Comparison of ENCODE assay signal across 21 cellular contexts in genomic region chr15:90582553-90582952, GRCh38. TPM values are rescaled to one million over a fixed set of nuclear protein-coding genes. Genes with fewer than 3 reads are reported as not detected.
DNase-seq lines count a peak whose midpoint lies in the region; ATAC-seq and TF ChIP-seq lines count a peak whose summit lies in the region.
"Had no signal": no experiment of that assay in that cellular context is flagged by ENCODE, and none has a peak within 500 bp of the region (broad histone marks: within the 10 kb centered on the region; RNA-seq: fewer than 3 reads in every experiment).

No MANE protein-coding gene starts in this region.

- DNase-seq in AG10803 (ENCODE audit: low read depth): peak; percentile 25
- no peak for DNase-seq in CD4-positive, CD25-positive, alpha-beta regulatory T cell
- DNase-seq in T-helper 17 cell: no peak
- DNase-seq in mesothelial cell of epicardium (ENCODE audit: low spot score in 2 of 2, unreplicated experiment in 2 of 2): no peak
- DNase-seq in NK-92 treated with Interleukin-12 subunit alpha and Interleukin-12 subunit beta, amount 100 ng/mL, for 24 hours (lab: John Stamatoyannopoulos, UW): no peak
- DNase-seq in colonic mucosa: no peak
- DNase-seq in RPMI8226: no peak
- DNase-seq: activated CD4-positive, alpha-beta memory T cell treated with anti-CD3 and anti-CD28 coated beads, Interleukin-2, amount 10 ng/mL, durations not matched to agents 7 days and 5 days; activated T-cell treated with anti-CD3 and anti-CD28 coated beads, Interleukin-2, amount 50 U/mL, for 72 hours; effector CD4-positive, alpha-beta T cell; HCEC 1CT; left cardiac atrium; NCI-H1417; NCI-H526 treated with DMSO at 0.1 percent for 48 hours; SHP77 treated with DMSO at 0.1 percent for 48 hours; stimulated activated CD4-positive, alpha-beta T cell treated with anti-CD3 and anti-CD28 coated beads, Interleukin-12 subunit alpha, Interleukin-12 subunit beta, amount 100 ng/mL, for 4 hours; transverse colon had no signal

- H3K4me1 ChIP-seq in CD4-positive, CD25-positive, alpha-beta regulatory T cell (ENCODE audit: control insufficient read depth, insufficient read depth, low read length, poor library complexity, severe bottlenecking): peaks cover 47% of the 10 kb centered on the region
- no peaks in the 10 kb centered on the region for H3K4me1 ChIP-seq in colonic mucosa

- peak overlapping the region in 3 of 4 donors; percentile 48 to 85 (median 78) for H3K4me3 Mint-ChIP-seq in CD4-positive, CD25-positive, alpha-beta regulatory T cell
- H3K4me3 Mint-ChIP-seq in T-helper 17 cell (no peak overlapping the region), mesothelial cell of epicardium (no peak overlapping the region)
- H3K4me3 Mint-ChIP-seq: activated CD4-positive, alpha-beta memory T cell treated with anti-CD3 and anti-CD28 coated beads, Interleukin-2, amount 10 ng/mL, durations not matched to agents 7 days and 5 days had no signal

- H3K4me1 Mint-ChIP-seq in CD4-positive, CD25-positive, alpha-beta regulatory T cell: peaks cover 36 to 87% (median 65%) of the 10 kb centered on the region in 4 donors
- H3K4me1 Mint-ChIP-seq in T-helper 17 cell (peaks cover 41% of the 10 kb centered on the region), mesothelial cell of epicardium (peaks cover 24% of the 10 kb centered on the region)

- peak overlapping the region; percentile 77 to 94 (median 88) for H3K27ac Mint-ChIP-seq in CD4-positive, CD25-positive, alpha-beta regulatory T cell
- H3K27ac Mint-ChIP-seq in T-helper 17 cell (peak overlapping the region; percentile 81), mesothelial cell of epicardium (peak overlapping the region; percentile 47)
- H3K27ac Mint-ChIP-seq: activated CD4-positive, alpha-beta memory T cell treated with anti-CD3 and anti-CD28 coated beads, Interleukin-2, amount 10 ng/mL, durations not matched to agents 7 days and 5 days had no signal

- intact Hi-C loops in colonic mucosa (cut with DNase I): no loop called here

- H3K36me3 Mint-ChIP-seq in CD4-positive, CD25-positive, alpha-beta regulatory T cell: peaks cover 19% of the 10 kb centered on the region
- peaks cover 4% of the 10 kb centered on the region for H3K36me3 Mint-ChIP-seq in T-helper 17 cell (ENCODE audit: low read depth)
- peaks cover 1% of the 10 kb centered on the region for H3K36me3 Mint-ChIP-seq in mesothelial cell of epicardium
- H3K36me3 Mint-ChIP-seq: WTC11 had no signal

- no peak for ATAC-seq in CD4-positive, CD25-positive, alpha-beta regulatory T cell (ENCODE audit: low read depth in 2 of 2)
- no peak for ATAC-seq in T-helper 17 cell

- no peak overlapping the region for H3K4me3 ChIP-seq in AG10803 (ENCODE audit: low read length)
- no peak overlapping the region for H3K4me3 ChIP-seq in CD4-positive, CD25-positive, alpha-beta regulatory T cell (ENCODE audit: low read depth, low read length)
- no peak overlapping the region for H3K4me3 ChIP-seq in colonic mucosa
- H3K4me3 ChIP-seq: cardiac muscle cell, transverse colon had no signal

- no peaks in the 10 kb centered on the region for H3K27me3 ChIP-seq in CD4-positive, CD25-positive, alpha-beta regulatory T cell (ENCODE audit: control insufficient read depth, insufficient read depth, low read length)
- no peaks in the 10 kb centered on the region for H3K27me3 ChIP-seq in colonic mucosa
- H3K27me3 ChIP-seq: cardiac muscle cell, transverse colon had no signal

- peaks cover 11% of the 10 kb centered on the region for H3K36me3 ChIP-seq in CD4-positive, CD25-positive, alpha-beta regulatory T cell (ENCODE audit: control insufficient read depth, insufficient read depth, low read length)
- no peaks in the 10 kb centered on the region for H3K36me3 ChIP-seq in colonic mucosa
- H3K36me3 ChIP-seq: cardiac muscle cell, neutrophil, transverse colon had no signal

- H3K27me3 Mint-ChIP-seq in CD4-positive, CD25-positive, alpha-beta regulatory T cell: no peaks in the 10 kb centered on the region
- H3K27me3 Mint-ChIP-seq in T-helper 17 cell: no peaks in the 10 kb centered on the region
- H3K27me3 Mint-ChIP-seq in mesothelial cell of epicardium (ENCODE audit: low read depth): no peaks in the 10 kb centered on the region
- H3K27me3 Mint-ChIP-seq: activated CD4-positive, alpha-beta memory T cell treated with anti-CD3 and anti-CD28 coated beads, Interleukin-2, amount 10 ng/mL, durations not matched to agents 7 days and 5 days had no signal

- H3K9ac ChIP-seq in colonic mucosa (ENCODE audit: low read depth in 2 of 2, low read length in 2 of 2): no peak overlapping the region

- TF ChIP-seq CTCF in AG10803 (conservative IDR thresholded peaks at IDR 0.05; ENCODE audit: low read length) (no peak), mesothelial cell of epicardium (IDR thresholded peaks at IDR 0.05; ENCODE audit: unreplicated experiment) (no peak), colonic mucosa (IDR thresholded peaks at IDR 0.05) (no peak)

- no peak overlapping the region for H3K27ac ChIP-seq in CD4-positive, CD25-positive, alpha-beta regulatory T cell (ENCODE audit: insufficient read depth, low read length, poor library complexity, severe bottlenecking)
- H3K27ac ChIP-seq in colonic mucosa: no peak overlapping the region
- H3K27ac ChIP-seq: neutrophil had no signal

- H3K9me3 Mint-ChIP-seq in CD4-positive, CD25-positive, alpha-beta regulatory T cell: peaks cover 0 to 2% (median 0%) of the 10 kb centered on the region in 7 donors
- no peaks in the 10 kb centered on the region for H3K9me3 Mint-ChIP-seq in mesothelial cell of epicardium
- H3K9me3 Mint-ChIP-seq: activated CD4-positive, alpha-beta memory T cell treated with anti-CD3 and anti-CD28 coated beads, Interleukin-2, amount 10 ng/mL, durations not matched to agents 7 days and 5 days; activated T-cell treated with anti-CD3 and anti-CD28 coated beads, Interleukin-2, amount 50 U/mL, for 72 hours; T-helper 1 cell treated with Interleukin-12 subunit alpha and Interleukin-12 subunit beta and Interleukin-4 antibody, amounts not matched to agents 30 μg/mL and 1 μg/mL, for 36 hours; WTC11 had no signal

- H3K9me3 ChIP-seq in CD4-positive, CD25-positive, alpha-beta regulatory T cell (ENCODE audit: control insufficient read depth in 2 of 2, low read length in 2 of 2): no peaks in the 10 kb centered on the region
- H3K9me3 ChIP-seq in T-helper 17 cell (ENCODE audit: control insufficient read depth, low read length, poor library complexity, severe bottlenecking) (no peaks in the 10 kb centered on the region), colonic mucosa (no peaks in the 10 kb centered on the region)
- H3K9me3 ChIP-seq: neutrophil, transverse colon had no signal

RNA-seq across cellular contexts. Expression of gene CRTC3, which starts 52.8 kb away (rescaled TPM):
- total RNA-seq in CD4-positive, CD25-positive, alpha-beta regulatory T cell: 110 TPM
- polyA plus RNA-seq in CD4-positive, CD25-positive, alpha-beta regulatory T cell: 10 to 100 TPM; 27.5 to 31.9 (median 31.1) TPM
- 10 to 100 TPM; 76.0 to 84.4 TPM for total RNA-seq in T-helper 17 cell
- 52.9 to 57.1 TPM (median 56.6 TPM) in 3 replicates for total RNA-seq in mesothelial cell of epicardium
- total RNA-seq in colonic mucosa: 10 to 100 TPM; 16.1 to 24.2 TPM

Comparison
In these comparisons a context has a peak if more than half of its experiments do, and no peak if none do; other contexts are left out.
1. H3K4me3 Mint-ChIP-seq: peak in CD4-positive, CD25-positive, alpha-beta regulatory T cell (3 of 4); none in T-helper 17 cell (single experiment) and mesothelial cell of epicardium (single experiment).
2. Peak in every context shown above with its lines, with median percentiles within 50 percentile points of each other: H3K27ac Mint-ChIP-seq.